22 cellular contexts compared by ENCODE assay signal in genomic region chr13:111956261-111957151, GRCh38.
DNase-seq lines count a peak whose midpoint lies in the region; ATAC-seq, FAIRE-seq and TF ChIP-seq lines count a peak whose summit lies in the region.
"Had no signal": no experiment of that assay in that cellular context is flagged by ENCODE, and none has a peak within 500 bp of the region (broad histone marks: within the 10 kb centered on the region; RNA-seq: fewer than 3 reads in every experiment).

No MANE protein-coding gene starts in this region.

- H2BK120ac ChIP-seq in H9 (ENCODE audit: low read depth, low read length, poor library complexity, severe bottlenecking) = no peak overlapping the region

- H3K4me3 ChIP-seq in H7 (ENCODE audit: insufficient read depth, low read depth, low read length) (no peak overlapping the region), endodermal cell (ENCODE audit: low read length) (no peak overlapping the region)
- H3K4me3 ChIP-seq: BLaER1, GM12878, HAP-1 had no signal

- no peaks in the 10 kb centered on the region; a peak in 1 of 7 replicates for H3K36me3 Mint-ChIP-seq in H9 (ENCODE audit: insufficient read depth in 1 of 3, low read depth in 3 of 3)
- no peaks in the 10 kb centered on the region for H3K36me3 Mint-ChIP-seq in endodermal cell (ENCODE audit: low read depth)
- no peaks in the 10 kb centered on the region for H3K36me3 Mint-ChIP-seq in osteocyte (ENCODE audit: unreplicated experiment)

- no peaks in the 10 kb centered on the region for H3K9me3 ChIP-seq in H9 (ENCODE audit: control insufficient read depth, low read depth, low read length)
- H3K9me3 ChIP-seq in endodermal cell (ENCODE audit: control insufficient read depth, low read length) = no peaks in the 10 kb centered on the region
- H3K9me3 ChIP-seq: BLaER1, HAP-1 had no signal

- H3K27ac Mint-ChIP-seq in H9 (no peak overlapping the region), endodermal cell (no peak overlapping the region), osteocyte (ENCODE audit: unreplicated experiment) (no peak overlapping the region)
- H3K27ac Mint-ChIP-seq: CD4-positive, alpha-beta T cell had no signal

- no peak overlapping the region for H2BK12ac ChIP-seq in H9 (ENCODE audit: insufficient read length, low read depth, low read length)

- H3K4me1 ChIP-seq in H9 (ENCODE audit: insufficient read depth, low read length) (no peaks in the 10 kb centered on the region), endodermal cell (ENCODE audit: control insufficient read depth, insufficient read depth, low read length) (no peaks in the 10 kb centered on the region)
- H3K4me1 ChIP-seq: HAP-1 had no signal

- TF ChIP-seq CTCF in H9 (conservative IDR thresholded peaks at IDR 0.05) = no peak
- no peak for TF ChIP-seq CTCF in endodermal cell (conservative IDR thresholded peaks at IDR 0.05)
- no peak for TF ChIP-seq CTCF in osteocyte (IDR thresholded peaks at IDR 0.05)

- ATAC-seq in HG02571 (IDR thresholded peaks at IDR 0.05; ENCODE audit: unreplicated experiment) = no peak
- no peak for ATAC-seq in GM19328 (IDR thresholded peaks at IDR 0.05; ENCODE audit: unreplicated experiment)
- ATAC-seq: GM12878 had no signal

- H2AK5ac ChIP-seq in H9 (ENCODE audit: insufficient read length, low read length) = no peak overlapping the region

- H2BK15ac ChIP-seq in H9 (ENCODE audit: low read depth, low read length) = no peak overlapping the region

- H3K4ac ChIP-seq in H9 (ENCODE audit: low read depth, low read length) = no peak overlapping the region

- no peak overlapping the region for H3T11ph ChIP-seq in H9 (ENCODE audit: low read length)

- H3K14ac ChIP-seq in H9 (ENCODE audit: insufficient read depth, low read length) = no peak overlapping the region

- H3K27me3 Mint-ChIP-seq in H9 (ENCODE audit: low read depth) (peaks cover 24% of the 10 kb centered on the region), endodermal cell (ENCODE audit: insufficient read depth) (peaks cover 3% of the 10 kb centered on the region), osteocyte (ENCODE audit: unreplicated experiment) (no peaks in the 10 kb centered on the region)

- DNase-seq in H7 (peak; percentile 62), H9 (peak; percentile 24), endodermal cell (peak; percentile 26), osteocyte (ENCODE audit: extremely low spot score, unreplicated experiment) (peak; percentile 83), urothelium cell line (ENCODE audit: low spot score) (no peak)
- DNase-seq: CD4-positive, alpha-beta T cell; COR-L47; DMS 273 treated with DMSO at 0.1 percent for 48 hours; NCI-H1105; NCI-H2029; NCI-H2227 treated with DMSO at 0.1 percent for 48 hours; NCI-H510A; NCI-H748 treated with DMSO at 0.1 percent for 48 hours; NK-92 treated with Interleukin-12 subunit alpha and Interleukin-12 subunit beta, amount 100 ng/mL, for 24 hours; SHP77 treated with DMSO at 0.1 percent for 48 hours had no signal

- no peaks in the 10 kb centered on the region for H3K79me2 ChIP-seq in H9 (ENCODE audit: insufficient read depth, low read length)

- H3K4me1 Mint-ChIP-seq in H9 (peaks cover 11 to 14% of the 10 kb centered on the region in 2 experiments), endodermal cell (peaks cover 18% of the 10 kb centered on the region), osteocyte (ENCODE audit: unreplicated experiment) (no peaks in the 10 kb centered on the region)

- no peak for FAIRE-seq in urothelium cell line (lab: Jason Lieb, UNC)
- FAIRE-seq: GM12878 had no signal

- no peaks in the 10 kb centered on the region for H4K20me1 ChIP-seq in H9 (ENCODE audit: control insufficient read depth, insufficient read depth, insufficient read length)
- H4K20me1 ChIP-seq: BLaER1 had no signal

- H3K4me3 Mint-ChIP-seq in H9 = no peak overlapping the region
- H3K4me3 Mint-ChIP-seq in endodermal cell = no peak overlapping the region
- H3K4me3 Mint-ChIP-seq in osteocyte (ENCODE audit: unreplicated experiment) = no peak overlapping the region
- H3K4me3 Mint-ChIP-seq: CD4-positive, alpha-beta T cell had no signal

- no peaks in the 10 kb centered on the region for H3K36me3 ChIP-seq in H7 (replicated peaks; ENCODE audit: control insufficient read depth, insufficient read depth, low read length)
- H3K36me3 ChIP-seq in endodermal cell (ENCODE audit: control insufficient read depth, insufficient read depth, low read length) = no peaks in the 10 kb centered on the region
- H3K36me3 ChIP-seq: BLaER1, HAP-1 had no signal

- H3K23me2 ChIP-seq in H9 (ENCODE audit: insufficient read length, low read depth, low read length, poor library complexity, severe bottlenecking) = no peaks in the 10 kb centered on the region

- H3K23ac ChIP-seq in H9 (ENCODE audit: insufficient read length, low read depth, low read length) = no peak overlapping the region

- no peak overlapping the region for H3K4me2 ChIP-seq in H9 (ENCODE audit: insufficient read depth, insufficient read length, low read length)
- H3K4me2 ChIP-seq: BLaER1, KMS-11 had no signal

- H3K27me3 ChIP-seq in H7 (ENCODE audit: control insufficient read depth, insufficient read depth, low read length) (no peaks in the 10 kb centered on the region; the same call in 1 of the 2 replicates), H9 (ENCODE audit: insufficient read depth, low read length) (no peaks in the 10 kb centered on the region), endodermal cell (ENCODE audit: control insufficient read depth, insufficient read depth, low read length, poor library complexity, severe bottlenecking) (no peaks in the 10 kb centered on the region)
- H3K27me3 ChIP-seq: BLaER1 had no signal

- WGBS in H9 (ENCODE audit: extremely low coverage, insufficient read length, low lambda C conversion rate) = no CpG with 5 or more reads among the region's 59 CpGs
- WGBS in endodermal cell (ENCODE audit: insufficient coverage in 1 of 2, insufficient read length in 1 of 2), 2 experiments = 94 to 95% methylated on average over 39 to 59 of the region's 59 CpGs

- H3K27ac ChIP-seq in H9 (ENCODE audit: insufficient read length, low read depth, low read length) = no peak overlapping the region
- no peak overlapping the region for H3K27ac ChIP-seq in endodermal cell (ENCODE audit: low read depth, low read length)
- H3K27ac ChIP-seq: BLaER1, KMS-11, RWPE1 had no signal

- no peak overlapping the region for H2AFZ ChIP-seq in H9 (ENCODE audit: low read length)

- H3K9ac ChIP-seq in H9 (ENCODE audit: extremely low read depth, insufficient read length, low read length) (no peak overlapping the region), endodermal cell (ENCODE audit: extremely low read depth, low read length, poor library complexity, severe bottlenecking) (no peak overlapping the region)
- H3K9ac ChIP-seq: BLaER1, KMS-11 had no signal

- H3K18ac ChIP-seq in H9 (ENCODE audit: insufficient read length, low read depth, low read length) = no peak overlapping the region

- no peaks in the 10 kb centered on the region for H3K79me1 ChIP-seq in H9 (ENCODE audit: insufficient read depth, low read depth, low read length, poor library complexity, severe bottlenecking)

- H2BK5ac ChIP-seq in H9 (ENCODE audit: insufficient read length, low read length) = no peak overlapping the region

- H3K9me3 Mint-ChIP-seq in H9 (peaks cover 4 to 5% of the 10 kb centered on the region in 2 experiments; a peak in 3 of 5 replicates), endodermal cell (peaks cover 3% of the 10 kb centered on the region), osteocyte (ENCODE audit: unreplicated experiment) (peaks cover 15% of the 10 kb centered on the region)
- H3K9me3 Mint-ChIP-seq: CD4-positive, alpha-beta T cell had no signal

- H2BK20ac ChIP-seq in H9 (ENCODE audit: low read depth, low read length, poor library complexity, severe bottlenecking) = no peak overlapping the region

- H4K8ac ChIP-seq in H9 (replicated peaks; ENCODE audit: insufficient read length, low read depth, low read length) = no peak overlapping the region

- H4K91ac ChIP-seq in H9 (ENCODE audit: insufficient read length, low read depth, low read length) = no peak overlapping the region

- no peak overlapping the region for H3K56ac ChIP-seq in H9 (ENCODE audit: insufficient read length, low read depth, low read length)

- H4K5ac ChIP-seq in H9 (ENCODE audit: insufficient read length, low read depth, low read length) = no peak overlapping the region
